ENCODE assay signal across 12 cellular contexts in genomic region chr10:16765532-16766365, GRCh38. TPM values are rescaled to one million over a fixed set of nuclear protein-coding genes. Genes with fewer than 3 reads are reported as not detected.
DNase-seq lines count a peak whose midpoint lies in the region; ATAC-seq and TF ChIP-seq lines count a peak whose summit lies in the region.
"Had no signal": no experiment of that assay in that cellular context is flagged by ENCODE, and none has a peak within 500 bp of the region (broad histone marks: within the 10 kb centered on the region; RNA-seq: fewer than 3 reads in every experiment).

No MANE protein-coding gene starts in this region.

- H2BK120ac ChIP-seq in mesenchymal stem cell (ENCODE audit: low read depth, low read length) = no peak overlapping the region

- no peak for TF ChIP-seq POLR2A in spleen (IDR thresholded peaks at IDR 0.05)

- H3K79me2 ChIP-seq in MM.1S (ENCODE audit: low read length) = no peaks in the 10 kb centered on the region

- H3K4me2 ChIP-seq in MM.1S (ENCODE audit: low read depth, low read length) (no peak overlapping the region), mesenchymal stem cell (ENCODE audit: low read length, poor library complexity, severe bottlenecking) (no peak overlapping the region)

- H3K4me3 ChIP-seq in MM.1S (ENCODE audit: low read length) (no peak overlapping the region), spleen (no peak overlapping the region), mesenchymal stem cell (ENCODE audit: insufficient read depth in 1 of 2, low read depth in 1 of 2, low read length in 2 of 2) (no peak overlapping the region)
- H3K4me3 ChIP-seq: thyroid gland had no signal

- peak overlapping the region; percentile 12 for H3K27ac Mint-ChIP-seq in memory B cell

- intact Hi-C loops in spleen (cut with DNase I; ENCODE audit: low total_unique reads) = no loop called here

- H3K4me1 Mint-ChIP-seq in memory B cell = peaks cover 14% of the 10 kb centered on the region

- no peaks in the 10 kb centered on the region for H3F3A ChIP-seq in MM.1S (ENCODE audit: insufficient read depth, low read length)

- no peak overlapping the region for H3K9ac ChIP-seq in MM.1S (ENCODE audit: low read length)
- no peak overlapping the region for H3K9ac ChIP-seq in mesenchymal stem cell (ENCODE audit: low read length)

- H3K4me1 ChIP-seq in MM.1S (ENCODE audit: low read length) (no peaks in the 10 kb centered on the region), spleen (peaks cover 0 to 8% (median 2%) of the 10 kb centered on the region in 6 donors), mesenchymal stem cell (ENCODE audit: control insufficient read depth, insufficient read depth, low read depth, low read length) (no peaks in the 10 kb centered on the region)
- H3K4me1 ChIP-seq: thyroid gland had no signal

- no peak overlapping the region for H3K18ac ChIP-seq in mesenchymal stem cell (ENCODE audit: low read depth in 1 of 2, low read length in 2 of 2)

- DNase-seq in memory B cell (ENCODE audit: low spot score in 2 of 2) (no peak), MM.1S (no peak), spleen (no peak), mesenchymal stem cell (no peak)
- DNase-seq: COR-L47, KBM-7, right cardiac atrium, T-helper 9 cell, thyroid gland had no signal

- H3K79me1 ChIP-seq in mesenchymal stem cell (replicated peaks; ENCODE audit: low read length, poor library complexity, severe bottlenecking) = peaks cover 42% of the 10 kb centered on the region

- no peak overlapping the region for H2AK5ac ChIP-seq in mesenchymal stem cell (ENCODE audit: low read length, severe bottlenecking)

- no peak overlapping the region for H3K14ac ChIP-seq in mesenchymal stem cell (ENCODE audit: low read length in 2 of 2)

- TF ChIP-seq CTCF in MM.1S (IDR thresholded peaks at IDR 0.05; ENCODE audit: low read length) (no peak), spleen (IDR thresholded peaks at IDR 0.05 in 8 of 11, conservative IDR thresholded peaks at IDR 0.05 in 3 of 11) (no peak)

- H2AFZ ChIP-seq in MM.1S (ENCODE audit: low read length) = no peak overlapping the region
- no peak overlapping the region for H2AFZ ChIP-seq in mesenchymal stem cell (ENCODE audit: low read depth, low read length)

- H3K4ac ChIP-seq in mesenchymal stem cell (ENCODE audit: low read depth in 1 of 2, low read length in 2 of 2) = no peak overlapping the region

- H3K36me3 ChIP-seq in MM.1S (replicated peaks; ENCODE audit: insufficient read depth, low read length) (no peaks in the 10 kb centered on the region), spleen (peaks cover 0 to 41% (median 9%) of the 10 kb centered on the region in 6 donors), mesenchymal stem cell (ENCODE audit: control insufficient read depth in 1 of 2, insufficient read depth in 2 of 2, low read depth in 1 of 2, low read length in 2 of 2) (peaks cover 21 to 37% of the 10 kb centered on the region in 2 experiments)

- no peaks in the 10 kb centered on the region for H4K20me1 ChIP-seq in MM.1S (ENCODE audit: insufficient read depth, low read length)

- H3K9me3 ChIP-seq in MM.1S (replicated peaks; ENCODE audit: insufficient read depth, low read length) = no peaks in the 10 kb centered on the region
- H3K9me3 ChIP-seq in spleen = no peaks in the 10 kb centered on the region
- no peaks in the 10 kb centered on the region for H3K9me3 ChIP-seq in mesenchymal stem cell (ENCODE audit: control insufficient read depth, low read length)
- H3K9me3 ChIP-seq: thyroid gland had no signal

- H2BK15ac ChIP-seq in mesenchymal stem cell (ENCODE audit: low read depth, poor library complexity, severe bottlenecking) = no peak overlapping the region

- no peak overlapping the region for H4K91ac ChIP-seq in mesenchymal stem cell (ENCODE audit: low read length)

- no peak overlapping the region for H2BK12ac ChIP-seq in mesenchymal stem cell (ENCODE audit: low read length in 2 of 2)

- no peaks in the 10 kb centered on the region for H3K27me3 Mint-ChIP-seq in memory B cell

- H3K27ac ChIP-seq in MM.1S (ENCODE audit: low read length) = no peak overlapping the region
- H3K27ac ChIP-seq in spleen = no peak overlapping the region
- H3K27ac ChIP-seq in mesenchymal stem cell (ENCODE audit: low read length, poor library complexity, severe bottlenecking) = no peak overlapping the region
- H3K27ac ChIP-seq: thyroid gland had no signal

- WGBS in spleen, 5 donors = 67 to 81% (median 75%) methylated on average over 12 of the region's 12 CpGs
- WGBS in mesenchymal stem cell = 84% methylated on average over 12 of the region's 12 CpGs

- no peaks in the 10 kb centered on the region for H3K9me3 Mint-ChIP-seq in memory B cell

- no peak overlapping the region for H3K23ac ChIP-seq in mesenchymal stem cell (ENCODE audit: low read length in 2 of 2)

- H3K36me3 Mint-ChIP-seq in memory B cell = peaks cover 20% of the 10 kb centered on the region

- H3K27me3 ChIP-seq in MM.1S (replicated peaks; ENCODE audit: insufficient read depth, low read length) = no peaks in the 10 kb centered on the region
- H3K27me3 ChIP-seq in spleen (replicated peaks in 1 of 7) = no peaks in the 10 kb centered on the region
- no peaks in the 10 kb centered on the region for H3K27me3 ChIP-seq in mesenchymal stem cell (ENCODE audit: control insufficient read depth in 1 of 2, insufficient read depth in 1 of 2, low read length in 2 of 2)
- H3K27me3 ChIP-seq: thyroid gland had no signal

- ATAC-seq in GM18861 (IDR thresholded peaks at IDR 0.05; ENCODE audit: unreplicated experiment) (peak; percentile 62), GM21825 (IDR thresholded peaks at IDR 0.05; ENCODE audit: unreplicated experiment) (peak; percentile 62), HG03354 (IDR thresholded peaks at IDR 0.05; ENCODE audit: poor library complexity, severe bottlenecking, unreplicated experiment) (peak; percentile 68), memory B cell (ENCODE audit: low read depth) (no peak)
- ATAC-seq: right cardiac atrium had no signal

- no peaks in the 10 kb centered on the region for H3K9me2 ChIP-seq in MM.1S (replicated peaks; ENCODE audit: insufficient read depth, low read length)

- H4K8ac ChIP-seq in mesenchymal stem cell (ENCODE audit: low read length) = no peak overlapping the region

- H2BK5ac ChIP-seq in mesenchymal stem cell (ENCODE audit: low read depth, low read length, poor library complexity, severe bottlenecking) = no peak overlapping the region

- H3K4me3 Mint-ChIP-seq in memory B cell = no peak overlapping the region

RNA-seq across cellular contexts. Expression of gene RSU1, which starts 51.5 kb away (rescaled TPM):
- 10 to 100 TPM; 58.4 to 81.7 (median 67.3) TPM for total RNA-seq in spleen
- polyA plus RNA-seq in spleen = 10 to 100 TPM; 20.5 to 38.6 (median 38.1) TPM
- polyA plus RNA-seq in mesenchymal stem cell (2013, experiment 1 of 2) = 143 TPM
- polyA plus RNA-seq in mesenchymal stem cell (2013, experiment 2 of 2) = 145 TPM
